ENCODE assay signal across 22 cellular contexts in genomic region chr11:76249195-76249741, GRCh38. TPM values are rescaled to one million over a fixed set of nuclear protein-coding genes. Genes with fewer than 3 reads are reported as not detected.
DNase-seq lines count a peak whose midpoint lies in the region; ATAC-seq and TF ChIP-seq lines count a peak whose summit lies in the region.
"Had no signal": no experiment of that assay in that cellular context is flagged by ENCODE, and none has a peak within 500 bp of the region (broad histone marks: within the 10 kb centered on the region; RNA-seq: fewer than 3 reads in every experiment).

No MANE protein-coding gene starts in this region.

- POLR2A ChIA-PET in HEK293 (lab: Yijun Ruan, JAX): no interaction called here

- TF ChIP-seq CTCF in HEK293 (tag by site-specific recombination; IDR thresholded peaks at IDR 0.05) (no peak), body of pancreas (IDR thresholded peaks at IDR 0.05) (no peak), stomach (IDR thresholded peaks at IDR 0.05) (no peak)

- H3K36me3 ChIP-seq in HEK293 (ENCODE audit: control insufficient read depth in 2 of 2, insufficient read depth in 1 of 2, low read length in 2 of 2): no peaks in the 10 kb centered on the region
- no peaks in the 10 kb centered on the region for H3K36me3 ChIP-seq in body of pancreas (replicated peaks in 1 of 2; ENCODE audit: insufficient read depth in 1 of 2, low read depth in 2 of 2)
- H3K36me3 ChIP-seq in stomach: no peaks in the 10 kb centered on the region
- H3K36me3 ChIP-seq: BLaER1, SJCRH30 had no signal

- intact Hi-C loops in body of pancreas (cut with DNase I) (no loop called here), stomach (cut with DNase I; ENCODE audit: low total_unique reads) (no loop called here), left ventricle myocardium superior (cut with micrococcal nuclease) (no loop called here)

- H3K27me3 ChIP-seq in body of pancreas (no peaks in the 10 kb centered on the region), stomach (peaks cover 0 to 7% (median 0%) of the 10 kb centered on the region in 3 donors)
- H3K27me3 ChIP-seq: BLaER1, SJCRH30 had no signal

- H3K4me1 ChIP-seq in HEK293 (ENCODE audit: control insufficient read depth, insufficient read depth, low read length): no peaks in the 10 kb centered on the region
- H3K4me1 ChIP-seq in body of pancreas: no peaks in the 10 kb centered on the region
- peaks cover 0 to 10% (median 0%) of the 10 kb centered on the region in 4 donors for H3K4me1 ChIP-seq in stomach
- H3K4me1 ChIP-seq: BLaER1 had no signal

- TF ChIP-seq EP300 in stomach (IDR thresholded peaks at IDR 0.05): no peak

- H3K9me3 ChIP-seq in HEK293 (ENCODE audit: control insufficient read depth, insufficient read depth, low read depth, low read length) (no peaks in the 10 kb centered on the region), body of pancreas (no peaks in the 10 kb centered on the region), stomach (peaks cover 0 to 16% (median 4%) of the 10 kb centered on the region in 4 donors)
- H3K9me3 ChIP-seq: SJCRH30 had no signal

- 37 to 44% methylated on average over 3 of the region's 3 CpGs for whole genome bisulfite sequencing in body of pancreas, 2 donors
- 37 to 63% (median 45%) methylated on average over 3 of the region's 3 CpGs for WGBS in stomach, 5 donors

- H3K4me3 ChIP-seq in HEK293 (ENCODE audit: low read depth, low read length) (no peak overlapping the region), body of pancreas (no peak overlapping the region), stomach (no peak overlapping the region)
- H3K4me3 ChIP-seq: BLaER1, GM23248, PC-9, SJCRH30 had no signal

- no peak for TF ChIP-seq POLR2A in body of pancreas (IDR thresholded peaks at IDR 0.05)
- no peak for TF ChIP-seq POLR2A in stomach (IDR thresholded peaks at IDR 0.05)

- peak; percentile 46 for ATAC-seq in body of pancreas
- peak; percentile 65 for ATAC-seq in left lobe of liver
- ATAC-seq in left ventricle myocardium superior: no peak
- no peak for ATAC-seq in GM21390 (IDR thresholded peaks at IDR 0.05; ENCODE audit: unreplicated experiment)
- ATAC-seq: Right ventricle myocardium inferior had no signal

- H3K27ac ChIP-seq in HEK293 (ENCODE audit: extremely low read depth, low read depth, low read length) (no peak overlapping the region), body of pancreas (no peak overlapping the region), stomach (no peak overlapping the region)
- H3K27ac ChIP-seq: BLaER1, GM23248, PC-9, SJCRH30 had no signal

- CTCF ChIA-PET in HEK293 (lab: Yijun Ruan, JAX): interaction anchor here (0.6 to 0.7 kb wide), 2 partner anchors 55 to 817 kb away, joined by 3 read pairs; no protein-coding TSS in a partner anchor

- DNase-seq in body of pancreas (peak in 2 of 4 donors; percentile 31 to 46), left lobe of liver (ENCODE audit: low spot score) (no peak), stomach (peak; percentile 67), left ventricle myocardium superior (no peak)
- no peak for DNase-seq in activated naive CD4-positive, alpha-beta T cell treated with Interleukin-2 at 50 U/mL for 16 hours
- DNase-seq: CD4-positive, CD25-positive, alpha-beta regulatory T cell; GM23248; H9; HFFc6; NCI-H1092 treated with DMSO at 0.1 percent for 48 hours; NCI-H1436; NCI-H1930; NCI-H2107; NCI-H748 treated with DMSO at 0.1 percent for 48 hours; NK-92 treated with Interleukin-12 subunit alpha and Interleukin-12 subunit beta, amount 100 ng/mL, for 24 hours; PC-9; SJCRH30 had no signal

TF ChIP-seq in HEK293, 187 proteins besides CTCF, POLR2A, EP300 and RAD21:
- no peak for TF ChIP-seq ZNF184 (tag by site-specific recombination; IDR thresholded peaks at IDR 0.05)
- TF ChIP-seq ZBTB8A (tag by site-specific recombination; IDR thresholded peaks at IDR 0.05): no peak
- TF ChIP-seq ELK4 (IDR thresholded peaks at IDR 0.05; ENCODE audit: borderline replicate concordance, low read depth, low read length): no peak
- peak; percentile 50; the same call in 1 of the 2 replicates for TF ChIP-seq ZFP3 (tag by site-specific recombination; IDR thresholded peaks at IDR 0.05; ENCODE audit: low read depth)
- TF ChIP-seq ZNF354C (tag by site-specific recombination; IDR thresholded peaks at IDR 0.05; ENCODE audit: borderline replicate concordance, low read depth): no peak
- TF ChIP-seq ZNF48 (tag by site-specific recombination; IDR thresholded peaks at IDR 0.05): no peak
- no peak for TF ChIP-seq MZF1 (tag by site-specific recombination; IDR thresholded peaks at IDR 0.05; ENCODE audit: borderline replicate concordance)
- TF ChIP-seq ZNF274 (IDR thresholded peaks at IDR 0.05; ENCODE audit: low read length): no peak
- no peak for TF ChIP-seq ZNF274 (tag by site-specific recombination; IDR thresholded peaks at IDR 0.05; ENCODE audit: borderline replicate concordance)
- TF ChIP-seq ZNF560 (tag by site-specific recombination; IDR thresholded peaks at IDR 0.05; ENCODE audit: borderline replicate concordance): no peak
- no peak for TF ChIP-seq ZBTB6 (tag by site-specific recombination; IDR thresholded peaks at IDR 0.05)
- no peak for TF ChIP-seq ZNF426 (tag by site-specific recombination; IDR thresholded peaks at IDR 0.05)
- TF ChIP-seq ZNF704 (tag by site-specific recombination; IDR thresholded peaks at IDR 0.05): no peak
- no peak for TF ChIP-seq FEZF1 (tag by site-specific recombination; IDR thresholded peaks at IDR 0.05)
- TF ChIP-seq SCRT2 (tag by site-specific recombination; IDR thresholded peaks at IDR 0.05): peak; percentile 72
- no peak for TF ChIP-seq ZNF174 (tag by site-specific recombination; IDR thresholded peaks at IDR 0.05)
- 0 out of 2 replicates have a peak, but pooled peaks have one; percentile 16 for TF ChIP-seq SCRT1 (tag by site-specific recombination; IDR thresholded peaks at IDR 0.05; ENCODE audit: borderline replicate concordance)
- no peak for TF ChIP-seq ZNF785 (tag by site-specific recombination; IDR thresholded peaks at IDR 0.05)
- no peak for TF ChIP-seq ZNF621 (tag by site-specific recombination; IDR thresholded peaks at IDR 0.05)
- no peak for TF ChIP-seq KLF9 (tag by site-specific recombination; IDR thresholded peaks at IDR 0.05; ENCODE audit: low read depth)
- TF ChIP-seq ZNF701 (tag by site-specific recombination; IDR thresholded peaks at IDR 0.05): no peak
- TF ChIP-seq HOXD13 (CRISPR knock-in tag; IDR thresholded peaks at IDR 0.05; ENCODE audit: borderline replicate concordance): no peak
- TF ChIP-seq GLIS1 (tag by site-specific recombination; IDR thresholded peaks at IDR 0.05): peak; percentile 33
- TF ChIP-seq KLF10 (tag by site-specific recombination; IDR thresholded peaks at IDR 0.05): no peak
- TF ChIP-seq KLF1 (tag by site-specific recombination; IDR thresholded peaks at IDR 0.05): no peak
- no peak for TF ChIP-seq ZNF19 (tag by site-specific recombination; IDR thresholded peaks at IDR 0.05; ENCODE audit: low read depth)
- no peak for TF ChIP-seq ZNF394 (tag by site-specific recombination; IDR thresholded peaks at IDR 0.05; ENCODE audit: borderline replicate concordance)
- TF ChIP-seq ZNF623 (tag by site-specific recombination; IDR thresholded peaks at IDR 0.05): no peak

RNA-seq across cellular contexts. Expression of gene WNT11, which starts 43.0 kb away (rescaled TPM):
- total RNA-seq in body of pancreas (10 to 100 TPM in 1 of 2 donors, 1 to 10 TPM in 1; 4.2 to 23.4 TPM), left lobe of liver (3.4 TPM), stomach (10 to 100 TPM in 2 of 5 donors, 1 to 10 TPM in 1, not detected in 2; 1.8 to 96.7 (median 34.4) TPM), left ventricle myocardium superior (15.2 TPM)
- polyA plus RNA-seq in stomach: under 1 TPM; 0.12 to 0.76 (median 0.30) TPM
- total RNA-seq: CD4-positive, CD25-positive, alpha-beta regulatory T cell; GM23248; H9; HFFc6; PC-9 had no signal
- polyA plus RNA-seq: AG04450, GM23248 had no signal

Comparison
In these comparisons a context has a peak if more than half of its experiments do, and no peak if none do; other contexts are left out.
1. ATAC-seq: peak in body of pancreas (single experiment) and left lobe of liver (single experiment); none in left ventricle myocardium superior (single experiment) and GM21390 (single experiment).